8 cellular contexts compared by ENCODE assay signal in the genomic region with DNA sequence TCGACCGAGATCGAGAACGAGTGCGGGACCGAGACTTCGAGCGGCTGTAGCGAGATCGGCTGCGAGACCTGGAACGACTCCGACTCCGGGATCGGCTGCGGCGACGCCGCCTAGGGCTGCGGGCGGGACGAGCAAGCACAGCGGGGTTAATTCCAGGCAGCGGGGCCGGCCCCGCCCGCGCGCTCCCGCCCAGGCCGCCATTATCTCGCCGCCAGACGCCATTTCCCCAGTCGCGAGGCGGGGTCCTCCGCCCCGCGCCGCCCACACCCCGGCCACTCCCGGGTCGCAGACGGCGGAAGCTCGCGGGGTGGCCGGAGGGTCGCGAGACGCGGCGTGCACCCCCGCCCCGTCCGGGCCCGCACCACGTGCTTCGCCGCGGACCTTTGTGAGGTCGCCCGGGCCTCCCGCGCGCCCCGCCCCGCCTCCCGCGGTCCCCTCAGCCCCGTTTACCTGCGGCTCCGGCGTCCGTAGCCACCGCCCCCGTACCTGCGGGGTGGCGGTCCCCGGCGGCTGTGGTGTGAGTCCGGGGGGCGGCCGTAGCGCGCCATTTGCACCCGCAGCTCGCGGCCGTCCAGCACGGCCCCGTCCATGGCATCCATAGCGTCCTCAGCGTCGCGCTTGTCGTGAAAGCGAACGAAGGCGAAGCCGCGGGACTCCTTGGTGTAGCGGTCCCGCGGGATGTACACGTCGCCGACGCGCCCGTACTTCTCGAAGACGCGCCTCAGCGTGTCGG. TPM values are rescaled to one million over a fixed set of nuclear protein-coding genes. Genes with fewer than 3 reads are reported as not detected.
DNase-seq lines count a peak whose midpoint lies in the region; ATAC-seq, FAIRE-seq and TF ChIP-seq lines count a peak whose summit lies in the region.

No MANE protein-coding gene starts in this region.

- H3K4me3 ChIP-seq in LNCaP clone FGC (ENCODE audit: low read depth, low read length): peak overlapping the region; percentile 97
- peak overlapping the region; percentile 95 for H3K4me3 ChIP-seq in kidney epithelial cell (ENCODE audit: low read depth, low read length)

- no peaks in the 10 kb centered on the region for H3K27me3 Mint-ChIP-seq in WTC11 (ENCODE audit: low read depth)

- H3K36me3 Mint-ChIP-seq in WTC11: peaks cover 48% of the 10 kb centered on the region

- ATAC-seq in GM21515 (IDR thresholded peaks at IDR 0.05; ENCODE audit: unreplicated experiment): peak; percentile 8
- no peak; the same call in 1 of the 2 replicates for ATAC-seq in WTC11

- no peaks in the 10 kb centered on the region for H3K27me3 ChIP-seq in kidney epithelial cell (ENCODE audit: control insufficient read depth, insufficient read depth, low read length)

- in situ Hi-C loops in Caki2 (cut with HindIII; ENCODE audit: low pct_unique_long_range_greater_than_20kb, low sequenced_read_pairs): no loop called here

- TF ChIP-seq CTCF in LNCaP clone FGC (IDR thresholded peaks at IDR 0.05; ENCODE audit: control insufficient read depth, extremely low read depth, insufficient read depth) (peak; percentile 25; the same call in 1 of the 2 replicates), WTC11 (IDR thresholded peaks at IDR 0.05) (no peak), kidney epithelial cell (IDR thresholded peaks at IDR 0.05; ENCODE audit: insufficient read depth, low read length, poor library complexity, severe bottlenecking) (no peak)

- H3K4me3 Mint-ChIP-seq in WTC11: peak overlapping the region; percentile 99

- FAIRE-seq in H54 (lab: Jason Lieb, UNC): no peak

- POLR2A ChIA-PET in WTC11 (lab: Charles Lee): interaction anchor here (3.1 kb wide), 1 partner anchor 9 kb away, joined by 28 read pairs; a partner anchor contains a TSS

- CTCF ChIA-PET in WTC11 (lab: Charles Lee): no interaction called here

- DNase-seq in Caki2 (ENCODE audit: low read depth) (peak; percentile 72), LNCaP clone FGC (ENCODE audit: low read depth) (peak; percentile 45), WTC11 (ENCODE audit: low spot score) (peak; percentile 70), kidney epithelial cell (ENCODE audit: low read depth) (no peak), H54 (ENCODE audit: insufficient read length, low spot score) (no peak)
- peak; percentile 62 for DNase-seq in central memory CD4-positive, alpha-beta T cell
- DNase-seq in stimulated activated CD4-positive, alpha-beta T cell treated with anti-CD3 and anti-CD28 coated beads, Interleukin-15, amount 100 ng/mL, for 48 hours (ENCODE audit: low read depth in 2 of 2): peak; percentile 40 to 45

- H3K4me1 Mint-ChIP-seq in WTC11: peaks cover 42% of the 10 kb centered on the region

- H3K27ac Mint-ChIP-seq in WTC11: peak overlapping the region; percentile 98

- TF ChIP-seq POLR2A in H54 (IDR thresholded peaks at IDR 0.05; ENCODE audit: low read depth, low read length): no peak

- no peaks in the 10 kb centered on the region for H3K9me3 Mint-ChIP-seq in WTC11

- H3K36me3 ChIP-seq in kidney epithelial cell (ENCODE audit: control insufficient read depth, insufficient read depth, low read length): peaks cover 1% of the 10 kb centered on the region

TF ChIP-seq in WTC11, 78 proteins besides CTCF, POLR2A, EP300 and RAD21 (continues in another document):
- TF ChIP-seq, protein P1, sequence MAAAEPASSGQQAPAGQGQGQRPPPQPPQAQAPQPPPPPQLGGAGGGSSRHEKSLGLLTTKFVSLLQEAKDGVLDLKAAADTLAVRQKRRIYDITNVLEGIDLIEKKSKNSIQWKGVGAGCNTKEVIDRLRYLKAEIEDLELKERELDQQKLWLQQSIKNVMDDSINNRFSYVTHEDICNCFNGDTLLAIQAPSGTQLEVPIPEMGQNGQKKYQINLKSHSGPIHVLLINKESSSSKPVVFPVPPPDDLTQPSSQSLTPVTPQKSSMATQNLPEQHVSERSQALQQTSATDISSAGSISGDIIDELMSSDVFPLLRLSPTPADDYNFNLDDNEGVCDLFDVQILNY (CRISPR knock-in tag; IDR thresholded peaks at IDR 0.05): no peak
- TF ChIP-seq, protein P2, sequence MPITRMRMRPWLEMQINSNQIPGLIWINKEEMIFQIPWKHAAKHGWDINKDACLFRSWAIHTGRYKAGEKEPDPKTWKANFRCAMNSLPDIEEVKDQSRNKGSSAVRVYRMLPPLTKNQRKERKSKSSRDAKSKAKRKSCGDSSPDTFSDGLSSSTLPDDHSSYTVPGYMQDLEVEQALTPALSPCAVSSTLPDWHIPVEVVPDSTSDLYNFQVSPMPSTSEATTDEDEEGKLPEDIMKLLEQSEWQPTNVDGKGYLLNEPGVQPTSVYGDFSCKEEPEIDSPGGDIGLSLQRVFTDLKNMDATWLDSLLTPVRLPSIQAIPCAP (CRISPR knock-in tag; IDR thresholded peaks at IDR 0.05): 0 out of 2 replicates have a peak, but pooled peaks have one; percentile 31
- TF ChIP-seq, protein P3, sequence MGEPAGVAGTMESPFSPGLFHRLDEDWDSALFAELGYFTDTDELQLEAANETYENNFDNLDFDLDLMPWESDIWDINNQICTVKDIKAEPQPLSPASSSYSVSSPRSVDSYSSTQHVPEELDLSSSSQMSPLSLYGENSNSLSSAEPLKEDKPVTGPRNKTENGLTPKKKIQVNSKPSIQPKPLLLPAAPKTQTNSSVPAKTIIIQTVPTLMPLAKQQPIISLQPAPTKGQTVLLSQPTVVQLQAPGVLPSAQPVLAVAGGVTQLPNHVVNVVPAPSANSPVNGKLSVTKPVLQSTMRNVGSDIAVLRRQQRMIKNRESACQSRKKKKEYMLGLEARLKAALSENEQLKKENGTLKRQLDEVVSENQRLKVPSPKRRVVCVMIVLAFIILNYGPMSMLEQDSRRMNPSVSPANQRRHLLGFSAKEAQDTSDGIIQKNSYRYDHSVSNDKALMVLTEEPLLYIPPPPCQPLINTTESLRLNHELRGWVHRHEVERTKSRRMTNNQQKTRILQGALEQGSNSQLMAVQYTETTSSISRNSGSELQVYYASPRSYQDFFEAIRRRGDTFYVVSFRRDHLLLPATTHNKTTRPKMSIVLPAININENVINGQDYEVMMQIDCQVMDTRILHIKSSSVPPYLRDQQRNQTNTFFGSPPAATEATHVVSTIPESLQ (CRISPR knock-in tag; IDR thresholded peaks at IDR 0.05): no peak
- TF ChIP-seq SMAD4 (CRISPR knock-in tag; IDR thresholded peaks at IDR 0.05) (peak; percentile 5; the same call in 1 of the 2 replicates), KAT7 (CRISPR knock-in tag; IDR thresholded peaks at IDR 0.05; ENCODE audit: borderline replicate concordance) (0 out of 2 replicates have a peak, but pooled peaks have one; percentile 15), ZNF219 (CRISPR knock-in tag; IDR thresholded peaks at IDR 0.05; ENCODE audit: borderline replicate concordance) (no peak), FOXP1 (CRISPR knock-in tag; IDR thresholded peaks at IDR 0.05; ENCODE audit: borderline replicate concordance) (no peak), NR2C2 (CRISPR knock-in tag; IDR thresholded peaks at IDR 0.05) (0 out of 2 replicates have a peak, but pooled peaks have one; percentile 12), ZNF317 (CRISPR knock-in tag; IDR thresholded peaks at IDR 0.05; ENCODE audit: borderline replicate concordance, low read depth) (no peak), TEAD4 (CRISPR knock-in tag; IDR thresholded peaks at IDR 0.05) (no peak), CREM (CRISPR knock-in tag; IDR thresholded peaks at IDR 0.05) (no peak), NR1H2 (CRISPR knock-in tag; IDR thresholded peaks at IDR 0.05) (peak; percentile 81), SOX15 (CRISPR knock-in tag; IDR thresholded peaks at IDR 0.05) (no peak), MXD4 (CRISPR knock-in tag; IDR thresholded peaks at IDR 0.05; ENCODE audit: borderline replicate concordance) (no peak)
- TF ChIP-seq, protein P4, sequence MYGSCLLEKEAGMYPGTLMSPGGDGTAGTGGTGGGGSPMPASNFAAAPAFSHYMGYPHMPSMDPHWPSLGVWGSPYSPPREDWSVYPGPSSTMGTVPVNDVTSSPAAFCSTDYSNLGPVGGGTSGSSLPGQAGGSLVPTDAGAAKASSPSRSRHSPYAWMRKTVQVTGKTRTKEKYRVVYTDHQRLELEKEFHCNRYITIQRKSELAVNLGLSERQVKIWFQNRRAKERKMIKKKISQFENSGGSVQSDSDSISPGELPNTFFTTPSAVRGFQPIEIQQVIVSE (CRISPR knock-in tag; IDR thresholded peaks at IDR 0.05; ENCODE audit: borderline replicate concordance): no peak
- TF ChIP-seq, protein P5, sequence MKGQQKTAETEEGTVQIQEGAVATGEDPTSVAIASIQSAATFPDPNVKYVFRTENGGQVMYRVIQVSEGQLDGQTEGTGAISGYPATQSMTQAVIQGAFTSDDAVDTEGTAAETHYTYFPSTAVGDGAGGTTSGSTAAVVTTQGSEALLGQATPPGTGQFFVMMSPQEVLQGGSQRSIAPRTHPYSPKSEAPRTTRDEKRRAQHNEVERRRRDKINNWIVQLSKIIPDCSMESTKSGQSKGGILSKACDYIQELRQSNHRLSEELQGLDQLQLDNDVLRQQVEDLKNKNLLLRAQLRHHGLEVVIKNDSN (CRISPR knock-in tag; IDR thresholded peaks at IDR 0.05): no peak

RNA-seq across cellular contexts. Expression of a gene that starts 0.6 kb away (rescaled TPM):
- 169 and 212 TPM in 2 replicates for total RNA-seq in Caki2 (2014; rRNA removed; shearing (Covaris generic); ENCODE audit: low replicate concordance)
- total RNA-seq in WTC11 (2021): 355 to 410 TPM (median 407 TPM) in 3 replicates
- 185 and 217 TPM in 2 replicates for total RNA-seq in kidney epithelial cell

RNA-seq across cellular contexts. Expression of a gene that starts 1.4 kb away (rescaled TPM):
- 8.5 and 19.0 TPM in 2 replicates for total RNA-seq in Caki2 (2014; rRNA removed; shearing (Covaris generic); ENCODE audit: low replicate concordance)
- total RNA-seq in WTC11 (2021): 16.6 to 26.4 TPM (median 24.1 TPM) in 3 replicates
- total RNA-seq in kidney epithelial cell: 17.5 and 21.2 TPM in 2 replicates

RNA-seq across cellular contexts. Expression of a gene that starts 9.9 kb away (rescaled TPM):
- total RNA-seq in Caki2 (2014; rRNA removed; shearing (Covaris generic); ENCODE audit: low replicate concordance): 40.5 and 56.8 TPM in 2 replicates
- total RNA-seq in WTC11 (2021) (43.3 to 48.5 TPM (median 48.3 TPM) in 3 replicates), kidney epithelial cell (32.8 TPM in 2 replicates)

RNA-seq across cellular contexts. Expression of a gene that starts 10.1 kb away (rescaled TPM):
- total RNA-seq in Caki2 (2014; rRNA removed; shearing (Covaris generic); ENCODE audit: low replicate concordance): 14.4 and 22.7 TPM in 2 replicates
- total RNA-seq in WTC11 (2021): 20.3 to 23.8 TPM (median 21.6 TPM) in 3 replicates
- 21.4 and 25.8 TPM in 2 replicates for total RNA-seq in kidney epithelial cell

RNA-seq across cellular contexts. Expression of a gene that starts 25.8 kb away (rescaled TPM):
- total RNA-seq in Caki2 (2014; rRNA removed; shearing (Covaris generic); ENCODE audit: low replicate concordance): 64.5 and 101 TPM in 2 replicates
- total RNA-seq in WTC11 (2021): 46.5 to 53.7 TPM (median 48.2 TPM) in 3 replicates
- total RNA-seq in kidney epithelial cell: 110 and 142 TPM in 2 replicates

Comparison
In these comparisons a context has a peak if more than half of its experiments do, and no peak if none do; other contexts are left out.
1. DNase-seq: peak in Caki2 (single experiment), LNCaP clone FGC (single experiment), WTC11 (single experiment), central memory CD4-positive, alpha-beta T cell (single experiment) and stimulated activated CD4-positive, alpha-beta T cell treated with anti-CD3 and anti-CD28 coated beads, Interleukin-15, amount 100 ng/mL, for 48 hours (2 of 2); none in kidney epithelial cell (single experiment) and H54 (single experiment).